Comparison of ENCODE assay signal across 1 cellular context in the genomic region with DNA sequence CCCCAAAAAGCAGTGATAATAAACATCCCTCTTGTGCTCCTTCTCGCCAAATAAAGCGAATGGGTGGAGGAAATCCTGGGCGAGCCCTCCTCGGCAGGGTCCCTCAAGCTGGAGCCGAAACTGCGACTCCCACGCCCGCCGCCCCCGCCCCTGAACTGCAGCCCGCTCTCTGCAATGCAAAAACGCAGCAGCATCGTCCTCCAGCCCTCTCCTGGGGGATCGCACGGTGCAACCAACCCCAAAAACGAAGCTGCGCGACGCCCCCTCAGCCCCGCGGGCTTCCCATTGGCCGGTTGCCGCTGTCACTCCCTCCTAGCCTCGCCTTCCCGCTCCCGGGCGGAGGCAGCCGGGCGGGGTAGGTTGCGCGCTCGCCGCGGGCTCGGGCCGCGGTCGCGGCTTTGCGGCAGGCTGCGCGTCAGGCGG.
A peak's percentile ranks its signal among the peaks of the same experiment; 100 is the strongest.
TF ChIP-seq lines count a peak whose summit lies in the region.

A gene with protein sequence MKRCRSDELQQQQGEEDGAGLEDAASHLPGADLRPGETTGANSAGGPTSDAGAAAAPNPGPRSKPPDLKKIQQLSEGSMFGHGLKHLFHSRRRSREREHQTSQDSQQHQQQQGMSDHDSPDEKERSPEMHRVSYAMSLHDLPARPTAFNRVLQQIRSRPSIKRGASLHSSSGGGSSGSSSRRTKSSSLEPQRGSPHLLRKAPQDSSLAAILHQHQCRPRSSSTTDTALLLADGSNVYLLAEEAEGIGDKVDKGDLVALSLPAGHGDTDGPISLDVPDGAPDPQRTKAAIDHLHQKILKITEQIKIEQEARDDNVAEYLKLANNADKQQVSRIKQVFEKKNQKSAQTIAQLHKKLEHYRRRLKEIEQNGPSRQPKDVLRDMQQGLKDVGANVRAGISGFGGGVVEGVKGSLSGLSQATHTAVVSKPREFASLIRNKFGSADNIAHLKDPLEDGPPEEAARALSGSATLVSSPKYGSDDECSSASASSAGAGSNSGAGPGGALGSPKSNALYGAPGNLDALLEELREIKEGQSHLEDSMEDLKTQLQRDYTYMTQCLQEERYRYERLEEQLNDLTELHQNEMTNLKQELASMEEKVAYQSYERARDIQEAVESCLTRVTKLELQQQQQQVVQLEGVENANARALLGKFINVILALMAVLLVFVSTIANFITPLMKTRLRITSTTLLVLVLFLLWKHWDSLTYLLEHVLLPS (plus strand): TSS at position 363 of the 423 bp plus-strand sequence. CDS start 619 bp downstream, outside the sequence.

TF ChIP-seq in SK-N-SH, 30 proteins besides CTCF, POLR2A, EP300 and RAD21:
- TF ChIP-seq SIN3A (IDR thresholded peaks at IDR 0.05; ENCODE audit: borderline replicate concordance, low read depth, low read length) (0 out of 2 replicates have a peak, but pooled peaks have one; percentile 15), TEAD4 (IDR thresholded peaks at IDR 0.05; ENCODE audit: borderline replicate concordance, insufficient read depth) (no peak), POLR2AphosphoS5 (IDR thresholded peaks at IDR 0.05; ENCODE audit: low read depth, low read length) (peak; percentile 38), RFX5 (IDR thresholded peaks at IDR 0.05; ENCODE audit: low read length) (no peak), MXI1 (IDR thresholded peaks at IDR 0.05; ENCODE audit: low read depth, low read length) (0 out of 2 replicates have a peak, but pooled peaks have one; percentile 41), EZH2phosphoT487 (IDR thresholded peaks at IDR 0.05; ENCODE audit: borderline replicate concordance, low read depth) (no peak), NRF1 (IDR thresholded peaks at IDR 0.05; ENCODE audit: low read depth, low read length) (0 out of 2 replicates have a peak, but pooled peaks have one; percentile 20), CHD2 (IDR thresholded peaks at IDR 0.05; ENCODE audit: low read length, partially characterized antibody) (peak; percentile 65), SMC3 (IDR thresholded peaks at IDR 0.05; ENCODE audit: low read depth, low read length) (no peak)
- TF ChIP-seq, protein P1, sequence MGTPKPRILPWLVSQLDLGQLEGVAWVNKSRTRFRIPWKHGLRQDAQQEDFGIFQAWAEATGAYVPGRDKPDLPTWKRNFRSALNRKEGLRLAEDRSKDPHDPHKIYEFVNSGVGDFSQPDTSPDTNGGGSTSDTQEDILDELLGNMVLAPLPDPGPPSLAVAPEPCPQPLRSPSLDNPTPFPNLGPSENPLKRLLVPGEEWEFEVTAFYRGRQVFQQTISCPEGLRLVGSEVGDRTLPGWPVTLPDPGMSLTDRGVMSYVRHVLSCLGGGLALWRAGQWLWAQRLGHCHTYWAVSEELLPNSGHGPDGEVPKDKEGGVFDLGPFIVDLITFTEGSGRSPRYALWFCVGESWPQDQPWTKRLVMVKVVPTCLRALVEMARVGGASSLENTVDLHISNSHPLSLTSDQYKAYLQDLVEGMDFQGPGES (IDR thresholded peaks at IDR 0.05; ENCODE audit: low read depth, low read length): peak; percentile 43; the same call in 1 of the 2 replicates
- TF ChIP-seq, protein P2, sequence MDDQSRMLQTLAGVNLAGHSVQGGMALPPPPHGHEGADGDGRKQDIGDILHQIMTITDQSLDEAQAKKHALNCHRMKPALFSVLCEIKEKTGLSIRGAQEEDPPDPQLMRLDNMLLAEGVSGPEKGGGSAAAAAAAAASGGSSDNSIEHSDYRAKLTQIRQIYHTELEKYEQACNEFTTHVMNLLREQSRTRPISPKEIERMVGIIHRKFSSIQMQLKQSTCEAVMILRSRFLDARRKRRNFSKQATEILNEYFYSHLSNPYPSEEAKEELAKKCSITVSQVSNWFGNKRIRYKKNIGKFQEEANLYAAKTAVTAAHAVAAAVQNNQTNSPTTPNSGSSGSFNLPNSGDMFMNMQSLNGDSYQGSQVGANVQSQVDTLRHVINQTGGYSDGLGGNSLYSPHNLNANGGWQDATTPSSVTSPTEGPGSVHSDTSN (IDR thresholded peaks at IDR 0.05): peak; percentile 99
- TF ChIP-seq, protein P3, sequence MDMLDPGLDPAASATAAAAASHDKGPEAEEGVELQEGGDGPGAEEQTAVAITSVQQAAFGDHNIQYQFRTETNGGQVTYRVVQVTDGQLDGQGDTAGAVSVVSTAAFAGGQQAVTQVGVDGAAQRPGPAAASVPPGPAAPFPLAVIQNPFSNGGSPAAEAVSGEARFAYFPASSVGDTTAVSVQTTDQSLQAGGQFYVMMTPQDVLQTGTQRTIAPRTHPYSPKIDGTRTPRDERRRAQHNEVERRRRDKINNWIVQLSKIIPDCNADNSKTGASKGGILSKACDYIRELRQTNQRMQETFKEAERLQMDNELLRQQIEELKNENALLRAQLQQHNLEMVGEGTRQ (IDR thresholded peaks at IDR 0.05; ENCODE audit: borderline replicate concordance, low read depth, low read length): no peak
